ENCODE assay signal across 1 cellular context in the genomic region with DNA sequence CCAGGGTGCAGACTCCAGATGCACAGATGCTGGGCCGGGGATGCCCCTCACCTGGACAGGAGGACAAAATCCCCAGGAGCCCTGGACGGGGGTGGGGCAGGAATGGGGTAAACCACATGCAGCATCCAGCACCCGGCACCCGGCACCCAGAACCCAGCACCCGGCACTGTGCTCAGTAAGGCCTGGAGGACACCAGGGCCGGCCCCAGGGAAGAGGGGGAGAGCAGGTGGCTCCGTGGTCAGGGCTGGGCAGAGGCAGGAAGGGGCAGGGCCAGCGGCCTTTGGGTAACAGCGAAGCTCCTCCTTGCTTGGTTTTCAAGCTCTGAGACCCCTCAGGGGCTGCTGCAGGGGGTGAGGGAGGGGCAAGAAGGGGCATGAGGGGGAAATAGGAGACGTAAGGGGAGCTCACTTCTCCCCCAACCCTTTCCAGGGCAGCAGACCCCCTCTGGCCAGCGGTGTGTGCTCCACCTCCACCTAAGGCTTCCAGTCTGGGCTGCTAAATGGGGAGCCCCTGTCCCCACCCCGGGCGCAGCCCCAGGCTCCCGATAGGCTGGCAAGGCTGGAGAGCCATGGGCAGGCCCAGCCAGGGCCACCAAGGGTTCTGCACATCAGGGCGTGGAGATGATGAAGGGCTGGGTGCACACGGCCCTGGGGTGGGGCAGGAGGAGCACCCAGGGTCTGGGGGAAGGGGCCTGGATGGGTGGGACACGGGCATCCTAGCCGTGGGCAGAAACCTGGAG.
TF ChIP-seq lines count a peak whose summit lies in the region.

No MANE protein-coding gene starts in this region.

TF ChIP-seq in HepG2, 621 proteins besides CTCF, POLR2A, EP300 and RAD21 (continued from another document and continues in another):
- TF ChIP-seq TRIM22 (IDR thresholded peaks at IDR 0.05) (no peak), RELA (CRISPR knock-in tag; IDR thresholded peaks at IDR 0.05) (no peak), BCL6 (CRISPR knock-in tag; IDR thresholded peaks at IDR 0.05) (no peak), ZNF780A (CRISPR knock-in tag; IDR thresholded peaks at IDR 0.05) (no peak), RXRB (CRISPR knock-in tag; IDR thresholded peaks at IDR 0.05; ENCODE audit: borderline replicate concordance) (no peak), ZNF136 (CRISPR knock-in tag; IDR thresholded peaks at IDR 0.05; ENCODE audit: low read depth) (no peak), MTF2 (CRISPR knock-in tag; IDR thresholded peaks at IDR 0.05; ENCODE audit: borderline replicate concordance) (0 out of 2 replicates have a peak, but pooled peaks have one; percentile 37), ZNF354B (CRISPR knock-in tag; IDR thresholded peaks at IDR 0.05) (no peak), SMAD3 (CRISPR knock-in tag; IDR thresholded peaks at IDR 0.05) (no peak), NKX3-1 (CRISPR knock-in tag; IDR thresholded peaks at IDR 0.05) (no peak), HMGA1 (CRISPR knock-in tag; conservative IDR thresholded peaks at IDR 0.05) (no peak), ARID3A (IDR thresholded peaks at IDR 0.05; ENCODE audit: low read depth, low read length) (no peak), RBAK (CRISPR knock-in tag; IDR thresholded peaks at IDR 0.05) (no peak), SMARCE1 (IDR thresholded peaks at IDR 0.05; ENCODE audit: borderline replicate concordance) (no peak), DNMT1 (CRISPR knock-in tag; IDR thresholded peaks at IDR 0.05) (no peak), ZNF460 (CRISPR knock-in tag; IDR thresholded peaks at IDR 0.05; ENCODE audit: borderline replicate concordance) (no peak), FUBP1 (CRISPR knock-in tag; IDR thresholded peaks at IDR 0.05; ENCODE audit: borderline replicate concordance) (no peak), ZNF468 (CRISPR knock-in tag; IDR thresholded peaks at IDR 0.05) (no peak), DR1 (CRISPR knock-in tag; IDR thresholded peaks at IDR 0.05) (no peak), KLF16 (CRISPR knock-in tag; IDR thresholded peaks at IDR 0.05) (no peak), ZNF558 (CRISPR knock-in tag; IDR thresholded peaks at IDR 0.05; ENCODE audit: borderline replicate concordance) (no peak), ZNF589 (CRISPR knock-in tag; conservative IDR thresholded peaks at IDR 0.05) (no peak), ELF4 (CRISPR knock-in tag; IDR thresholded peaks at IDR 0.05; ENCODE audit: borderline replicate concordance) (0 out of 2 replicates have a peak, but pooled peaks have one; percentile 33), JUND (CRISPR knock-in tag; IDR thresholded peaks at IDR 0.05) (no peak), ZNF703 (CRISPR knock-in tag; IDR thresholded peaks at IDR 0.05; ENCODE audit: borderline replicate concordance) (no peak), CAMTA2 (CRISPR knock-in tag; IDR thresholded peaks at IDR 0.05; ENCODE audit: borderline replicate concordance) (no peak), MYNN (CRISPR knock-in tag; IDR thresholded peaks at IDR 0.05; ENCODE audit: low read depth) (no peak), ZFP91 (CRISPR knock-in tag; IDR thresholded peaks at IDR 0.05; ENCODE audit: borderline replicate concordance) (peak; percentile 70; the same call in 1 of the 2 replicates), ZNF510 (CRISPR knock-in tag; IDR thresholded peaks at IDR 0.05; ENCODE audit: low read depth) (no peak), ZNF746 (CRISPR knock-in tag; IDR thresholded peaks at IDR 0.05) (no peak), ARHGAP35 (CRISPR knock-in tag; IDR thresholded peaks at IDR 0.05; ENCODE audit: borderline replicate concordance) (no peak), FOXK2 (IDR thresholded peaks at IDR 0.05) (no peak), IRF2 (CRISPR knock-in tag; IDR thresholded peaks at IDR 0.05) (no peak), TSC22D2 (CRISPR knock-in tag; IDR thresholded peaks at IDR 0.05; ENCODE audit: borderline replicate concordance) (no peak), KMT2B (CRISPR knock-in tag; IDR thresholded peaks at IDR 0.05) (no peak), SRSF9 (IDR thresholded peaks at IDR 0.05; ENCODE audit: borderline replicate concordance, insufficient read depth, low read depth, low read length, poor library complexity, severe bottlenecking) (no peak), FOXP1 (IDR thresholded peaks at IDR 0.05) (no peak), FOXP1 (CRISPR knock-in tag; IDR thresholded peaks at IDR 0.05) (no peak), RARG (CRISPR knock-in tag; IDR thresholded peaks at IDR 0.05; ENCODE audit: low read depth) (no peak), RARA (CRISPR knock-in tag; IDR thresholded peaks at IDR 0.05) (no peak), ZNF234 (CRISPR knock-in tag; conservative IDR thresholded peaks at IDR 0.05) (no peak), ZSCAN21 (CRISPR knock-in tag; IDR thresholded peaks at IDR 0.05; ENCODE audit: borderline replicate concordance) (0 out of 2 replicates have a peak, but pooled peaks have one; percentile 48), MED8 (CRISPR knock-in tag; IDR thresholded peaks at IDR 0.05; ENCODE audit: insufficient replicate concordance) (peak; percentile 28), HOXD1 (CRISPR knock-in tag; IDR thresholded peaks at IDR 0.05) (no peak), CREB1 (IDR thresholded peaks at IDR 0.05) (no peak), CREB1 (CRISPR knock-in tag; IDR thresholded peaks at IDR 0.05) (no peak), JARID2 (CRISPR knock-in tag; IDR thresholded peaks at IDR 0.05; ENCODE audit: insufficient replicate concordance) (no peak)
- TF ChIP-seq, protein P1, sequence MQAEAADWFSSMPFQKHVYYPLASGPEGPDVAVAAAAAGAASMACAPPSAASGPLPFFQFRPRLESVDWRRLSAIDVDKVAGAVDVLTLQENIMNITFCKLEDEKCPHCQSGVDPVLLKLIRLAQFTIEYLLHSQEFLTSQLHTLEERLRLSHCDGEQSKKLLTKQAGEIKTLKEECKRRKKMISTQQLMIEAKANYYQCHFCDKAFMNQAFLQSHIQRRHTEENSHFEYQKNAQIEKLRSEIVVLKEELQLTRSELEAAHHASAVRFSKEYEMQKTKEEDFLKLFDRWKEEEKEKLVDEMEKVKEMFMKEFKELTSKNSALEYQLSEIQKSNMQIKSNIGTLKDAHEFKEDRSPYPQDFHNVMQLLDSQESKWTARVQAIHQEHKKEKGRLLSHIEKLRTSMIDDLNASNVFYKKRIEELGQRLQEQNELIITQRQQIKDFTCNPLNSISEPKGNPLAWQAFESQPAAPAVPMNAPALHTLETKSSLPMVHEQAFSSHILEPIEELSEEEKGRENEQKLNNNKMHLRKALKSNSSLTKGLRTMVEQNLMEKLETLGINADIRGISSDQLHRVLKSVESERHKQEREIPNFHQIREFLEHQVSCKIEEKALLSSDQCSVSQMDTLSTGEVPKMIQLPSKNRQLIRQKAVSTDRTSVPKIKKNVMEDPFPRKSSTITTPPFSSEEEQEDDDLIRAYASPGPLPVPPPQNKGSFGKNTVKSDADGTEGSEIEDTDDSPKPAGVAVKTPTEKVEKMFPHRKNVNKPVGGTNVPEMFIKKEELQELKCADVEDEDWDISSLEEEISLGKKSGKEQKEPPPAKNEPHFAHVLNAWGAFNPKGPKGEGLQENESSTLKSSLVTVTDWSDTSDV (CRISPR knock-in tag; IDR thresholded peaks at IDR 0.05), result no peak
- TF ChIP-seq, protein P2, sequence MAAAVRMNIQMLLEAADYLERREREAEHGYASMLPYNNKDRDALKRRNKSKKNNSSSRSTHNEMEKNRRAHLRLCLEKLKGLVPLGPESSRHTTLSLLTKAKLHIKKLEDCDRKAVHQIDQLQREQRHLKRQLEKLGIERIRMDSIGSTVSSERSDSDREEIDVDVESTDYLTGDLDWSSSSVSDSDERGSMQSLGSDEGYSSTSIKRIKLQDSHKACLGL (CRISPR knock-in tag; IDR thresholded peaks at IDR 0.05), result 0 out of 2 replicates have a peak, but pooled peaks have one; percentile 40
- TF ChIP-seq, protein P3, sequence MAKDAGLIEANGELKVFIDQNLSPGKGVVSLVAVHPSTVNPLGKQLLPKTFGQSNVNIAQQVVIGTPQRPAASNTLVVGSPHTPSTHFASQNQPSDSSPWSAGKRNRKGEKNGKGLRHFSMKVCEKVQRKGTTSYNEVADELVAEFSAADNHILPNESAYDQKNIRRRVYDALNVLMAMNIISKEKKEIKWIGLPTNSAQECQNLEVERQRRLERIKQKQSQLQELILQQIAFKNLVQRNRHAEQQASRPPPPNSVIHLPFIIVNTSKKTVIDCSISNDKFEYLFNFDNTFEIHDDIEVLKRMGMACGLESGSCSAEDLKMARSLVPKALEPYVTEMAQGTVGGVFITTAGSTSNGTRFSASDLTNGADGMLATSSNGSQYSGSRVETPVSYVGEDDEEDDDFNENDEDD (CRISPR knock-in tag; IDR thresholded peaks at IDR 0.05; ENCODE audit: borderline replicate concordance), result 0 out of 2 replicates have a peak, but pooled peaks have one; percentile 18
- TF ChIP-seq, protein P4, sequence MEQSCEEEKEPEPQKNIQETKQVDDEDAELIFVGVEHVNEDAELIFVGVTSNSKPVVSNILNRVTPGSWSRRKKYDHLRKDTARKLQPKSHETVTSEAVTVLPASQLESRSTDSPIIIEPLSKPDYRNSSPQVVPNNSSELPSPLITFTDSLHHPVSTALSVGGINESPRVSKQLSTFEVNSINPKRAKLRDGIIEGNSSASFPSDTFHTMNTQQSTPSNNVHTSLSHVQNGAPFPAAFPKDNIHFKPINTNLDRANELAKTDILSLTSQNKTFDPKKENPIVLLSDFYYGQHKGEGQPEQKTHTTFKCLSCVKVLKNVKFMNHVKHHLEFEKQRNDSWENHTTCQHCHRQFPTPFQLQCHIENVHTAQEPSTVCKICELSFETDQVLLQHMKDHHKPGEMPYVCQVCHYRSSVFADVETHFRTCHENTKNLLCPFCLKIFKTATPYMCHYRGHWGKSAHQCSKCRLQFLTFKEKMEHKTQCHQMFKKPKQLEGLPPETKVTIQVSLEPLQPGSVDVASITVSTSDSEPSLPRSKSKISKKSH (CRISPR knock-in tag; IDR thresholded peaks at IDR 0.05; ENCODE audit: borderline replicate concordance), result no peak
- TF ChIP-seq, protein P5, sequence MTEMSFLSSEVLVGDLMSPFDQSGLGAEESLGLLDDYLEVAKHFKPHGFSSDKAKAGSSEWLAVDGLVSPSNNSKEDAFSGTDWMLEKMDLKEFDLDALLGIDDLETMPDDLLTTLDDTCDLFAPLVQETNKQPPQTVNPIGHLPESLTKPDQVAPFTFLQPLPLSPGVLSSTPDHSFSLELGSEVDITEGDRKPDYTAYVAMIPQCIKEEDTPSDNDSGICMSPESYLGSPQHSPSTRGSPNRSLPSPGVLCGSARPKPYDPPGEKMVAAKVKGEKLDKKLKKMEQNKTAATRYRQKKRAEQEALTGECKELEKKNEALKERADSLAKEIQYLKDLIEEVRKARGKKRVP (CRISPR knock-in tag; IDR thresholded peaks at IDR 0.05), result no peak
- TF ChIP-seq, protein P6, sequence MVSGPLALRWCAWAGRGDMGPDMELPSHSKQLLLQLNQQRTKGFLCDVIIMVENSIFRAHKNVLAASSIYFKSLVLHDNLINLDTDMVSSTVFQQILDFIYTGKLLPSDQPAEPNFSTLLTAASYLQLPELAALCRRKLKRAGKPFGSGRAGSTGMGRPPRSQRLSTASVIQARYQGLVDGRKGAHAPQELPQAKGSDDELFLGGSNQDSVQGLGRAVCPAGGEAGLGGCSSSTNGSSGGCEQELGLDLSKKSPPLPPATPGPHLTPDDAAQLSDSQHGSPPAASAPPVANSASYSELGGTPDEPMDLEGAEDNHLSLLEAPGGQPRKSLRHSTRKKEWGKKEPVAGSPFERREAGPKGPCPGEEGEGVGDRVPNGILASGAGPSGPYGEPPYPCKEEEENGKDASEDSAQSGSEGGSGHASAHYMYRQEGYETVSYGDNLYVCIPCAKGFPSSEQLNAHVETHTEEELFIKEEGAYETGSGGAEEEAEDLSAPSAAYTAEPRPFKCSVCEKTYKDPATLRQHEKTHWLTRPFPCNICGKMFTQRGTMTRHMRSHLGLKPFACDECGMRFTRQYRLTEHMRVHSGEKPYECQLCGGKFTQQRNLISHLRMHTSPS (CRISPR knock-in tag; IDR thresholded peaks at IDR 0.05; ENCODE audit: low read depth), result no peak
